ENCODE assay signal across 31 cellular contexts in the genomic region with DNA sequence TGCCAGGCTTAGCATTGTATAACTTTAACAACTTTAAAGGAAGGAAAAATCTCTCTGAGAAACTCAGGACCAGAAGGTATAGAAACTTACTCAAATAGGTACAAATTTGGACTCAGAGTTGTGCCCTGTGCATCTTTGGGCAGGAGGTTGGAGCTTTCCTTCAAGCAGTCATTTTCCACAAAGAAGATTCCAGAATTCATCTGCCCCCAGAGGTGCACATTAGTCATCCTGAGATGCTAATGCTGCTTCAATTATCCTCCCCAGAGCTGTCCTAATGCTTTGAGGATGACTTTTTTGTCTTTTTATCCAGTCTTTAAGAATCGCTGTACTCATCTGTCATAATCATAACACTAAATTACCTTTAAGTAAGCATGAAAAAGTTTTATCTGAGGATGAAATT.
"Had no signal": no experiment of that assay in that cellular context is flagged by ENCODE, and none has a peak within 500 bp of the region (broad histone marks: within the 10 kb centered on the region; RNA-seq: fewer than 3 reads in every experiment).

No MANE protein-coding gene starts in this region.

- H3K27me3 ChIP-seq: ascending aorta, breast epithelium, cardiac muscle cell, esophagus muscularis mucosa, gastroesophageal sphincter had no signal

- H3K9me3 Mint-ChIP-seq: activated B cell treated with CpG ODN at 0.5 μM for 24 hours; activated CD8-positive, alpha-beta T cell treated with anti-CD3 and anti-CD28 coated beads for 36 hours; activated naive CD4-positive, alpha-beta T cell treated with anti-CD3 and anti-CD28 coated beads, Interleukin-2, amount 10 ng/mL, durations not matched to agents 7 days and 5 days; activated naive CD4-positive, alpha-beta T cell treated with anti-CD3 and anti-CD28 coated beads, Interleukin-2, amount 50 U/mL, for 72 hours; activated naive CD8-positive, alpha-beta T cell treated with anti-CD3 and anti-CD28 coated beads, Interleukin-2, amount 10 ng/mL, durations not matched to agents 7 days and 5 days; activated T-cell treated with anti-CD3 and anti-CD28 coated beads, Interleukin-2, amount 50 U/mL, for 72 hours; brain; central memory CD8-positive, alpha-beta T cell; dendritic cell treated with granulocyte-macrophage colony-stimulating factor and Interleukin-4, amounts not matched to agents 40 ng/mL and 50 ng/mL, for 4 days; T-helper 2 cell treated with Interferon-gamma antibody and Interleukin-4, amounts not matched to agents 5 μg/mL and 100 μg/mL, for 36 hours had no signal

- H3K9me3 ChIP-seq: ascending aorta, breast epithelium, esophagus muscularis mucosa, gastroesophageal sphincter had no signal

- ATAC-seq: activated CD4-positive, CD25-positive, alpha-beta regulatory T cell treated with anti-CD3 and anti-CD28 coated beads, Interleukin-2, amount 50 U/mL, for 24 hours; activated CD8-positive, alpha-beta T cell treated with anti-CD3 and anti-CD28 coated beads for 36 hours; activated naive CD4-positive, alpha-beta T cell treated with anti-CD3 and anti-CD28 coated beads, Interleukin-2, amount 50 U/mL, for 72 hours; activated T-cell treated with anti-CD3 and anti-CD28 coated beads, Interleukin-2, amount 50 U/mL, for 72 hours; effector memory CD8-positive, alpha-beta T cell; gastroesophageal sphincter; T-helper 17 cell had no signal

- H3K4me1 Mint-ChIP-seq: activated B cell treated with CpG ODN at 0.5 μM for 24 hours; activated naive CD4-positive, alpha-beta T cell treated with anti-CD3 and anti-CD28 coated beads, Interleukin-2, amount 10 ng/mL, durations not matched to agents 7 days and 5 days; activated naive CD8-positive, alpha-beta T cell treated with anti-CD3 and anti-CD28 coated beads, Interleukin-2, amount 10 ng/mL, durations not matched to agents 7 days and 5 days; central memory CD8-positive, alpha-beta T cell; T-helper 17 cell had no signal

- H3K36me3 Mint-ChIP-seq: activated naive CD4-positive, alpha-beta T cell treated with anti-CD3 and anti-CD28 coated beads, Interleukin-2, amount 10 ng/mL, durations not matched to agents 7 days and 5 days; activated naive CD4-positive, alpha-beta T cell treated with anti-CD3 and anti-CD28 coated beads, Interleukin-2, amount 50 U/mL, for 72 hours; activated naive CD8-positive, alpha-beta T cell treated with anti-CD3 and anti-CD28 coated beads, Interleukin-2, amount 10 ng/mL, durations not matched to agents 7 days and 5 days; brain had no signal

- H3K4me1 ChIP-seq: ascending aorta, breast epithelium had no signal

- H3K4me3 Mint-ChIP-seq: activated B cell treated with CpG ODN at 0.5 μM for 24 hours; activated CD8-positive, alpha-beta T cell treated with anti-CD3 and anti-CD28 coated beads for 36 hours; activated naive CD4-positive, alpha-beta T cell treated with anti-CD3 and anti-CD28 coated beads, Interleukin-2, amount 10 ng/mL, durations not matched to agents 7 days and 5 days; activated naive CD8-positive, alpha-beta T cell treated with anti-CD3 and anti-CD28 coated beads, Interleukin-2, amount 10 ng/mL, durations not matched to agents 7 days and 5 days; activated T-cell treated with anti-CD3 and anti-CD28 coated beads, Interleukin-2, amount 50 U/mL, for 72 hours; central memory CD8-positive, alpha-beta T cell; dendritic cell treated with granulocyte-macrophage colony-stimulating factor and Interleukin-4, amounts not matched to agents 40 ng/mL and 50 ng/mL, for 4 days; effector memory CD8-positive, alpha-beta T cell; T-helper 17 cell; T-helper 2 cell treated with Interferon-gamma antibody and Interleukin-4, amounts not matched to agents 5 μg/mL and 100 μg/mL, for 36 hours had no signal

- DNase-seq: activated B cell treated with CpG ODN at 0.5 μM for 24 hours; activated CD4-positive, alpha-beta T cell treated with anti-CD3 and anti-CD28 coated beads for 48 hours; activated CD4-positive, alpha-beta T cell treated with anti-CD3 and anti-CD28 coated beads, Interleukin-2, amount 50 U/mL, for 1 hour; activated CD4-positive, alpha-beta T cell treated with anti-CD3 and anti-CD28 coated beads, Interleukin-2, amount 50 U/mL, for 48 hours; activated CD8-positive, alpha-beta memory T cell treated with anti-CD3 and anti-CD28 coated beads for 24 hours; activated CD8-positive, alpha-beta T cell treated with anti-CD3 and anti-CD28 coated beads for 36 hours; activated gamma-delta T cell; activated naive CD4-positive, alpha-beta T cell; activated naive CD4-positive, alpha-beta T cell treated with anti-CD3 and anti-CD28 coated beads, Interleukin-2, amount 10 ng/mL, durations not matched to agents 7 days and 5 days; activated naive CD8-positive, alpha-beta T cell treated with anti-CD3 and anti-CD28 coated beads, Interleukin-2, amount 10 ng/mL, durations not matched to agents 7 days and 5 days; activated T-cell treated with anti-CD3 and anti-CD28 coated beads, Interleukin-2, amount 50 U/mL, for 72 hours; effector CD4-positive, alpha-beta T cell; effector memory CD8-positive, alpha-beta T cell; erythroblast; foreskin melanocyte; T-helper 1 cell; T-helper 17 cell; T1000; WERI-Rb-1 had no signal

- H3K36me3 ChIP-seq: ascending aorta, breast epithelium, cardiac muscle cell, esophagus muscularis mucosa, gastroesophageal sphincter, WERI-Rb-1 had no signal

- H3K27me3 Mint-ChIP-seq: activated B cell treated with CpG ODN at 0.5 μM for 24 hours; activated CD8-positive, alpha-beta T cell treated with anti-CD3 and anti-CD28 coated beads for 36 hours; activated naive CD4-positive, alpha-beta T cell treated with anti-CD3 and anti-CD28 coated beads, Interleukin-2, amount 10 ng/mL, durations not matched to agents 7 days and 5 days; activated naive CD8-positive, alpha-beta T cell treated with anti-CD3 and anti-CD28 coated beads, Interleukin-2, amount 10 ng/mL, durations not matched to agents 7 days and 5 days; central memory CD8-positive, alpha-beta T cell; effector memory CD8-positive, alpha-beta T cell had no signal

- H3K4me3 ChIP-seq: ascending aorta, breast epithelium, cardiac muscle cell, coronary artery, esophagus muscularis mucosa, gastroesophageal sphincter had no signal

- H3K27ac Mint-ChIP-seq: activated B cell treated with CpG ODN at 0.5 μM for 24 hours; activated CD8-positive, alpha-beta T cell treated with anti-CD3 and anti-CD28 coated beads for 36 hours; activated naive CD4-positive, alpha-beta T cell treated with anti-CD3 and anti-CD28 coated beads, Interleukin-2, amount 10 ng/mL, durations not matched to agents 7 days and 5 days; activated naive CD4-positive, alpha-beta T cell treated with anti-CD3 and anti-CD28 coated beads, Interleukin-2, amount 50 U/mL, for 72 hours; activated naive CD8-positive, alpha-beta T cell treated with anti-CD3 and anti-CD28 coated beads, Interleukin-2, amount 10 ng/mL, durations not matched to agents 7 days and 5 days; activated T-cell treated with anti-CD3 and anti-CD28 coated beads, Interleukin-2, amount 50 U/mL, for 72 hours; dendritic cell treated with granulocyte-macrophage colony-stimulating factor and Interleukin-4, amounts not matched to agents 40 ng/mL and 50 ng/mL, for 4 days; effector memory CD8-positive, alpha-beta T cell; T-helper 17 cell; T-helper 2 cell treated with Interferon-gamma antibody and Interleukin-4, amounts not matched to agents 5 μg/mL and 100 μg/mL, for 36 hours had no signal

- H3K27ac ChIP-seq: ascending aorta, breast epithelium, cardiac muscle cell, coronary artery, esophagus muscularis mucosa, gastroesophageal sphincter, WERI-Rb-1 had no signal
